In genomic region chr17:72419866-72420774, GRCh38 we compare ENCODE assay signal across 8 cellular contexts.
DNase-seq lines count a peak whose midpoint lies in the region; ATAC-seq, FAIRE-seq and TF ChIP-seq lines count a peak whose summit lies in the region.
"Had no signal": no experiment of that assay in that cellular context is flagged by ENCODE, and none has a peak within 500 bp of the region (broad histone marks: within the 10 kb centered on the region; RNA-seq: fewer than 3 reads in every experiment).

No MANE protein-coding gene starts in this region.

- peak overlapping the region; percentile 32 for H3K27ac Mint-ChIP-seq in stimulated activated effector memory CD8-positive, alpha-beta T cell treated with anti-CD3 and anti-CD28 coated beads, Interleukin-12 subunit alpha, Interleukin-12 subunit beta, amount 100 ng/mL, for 72 hours
- no peak overlapping the region for H3K27ac Mint-ChIP-seq in natural killer cell

- TF ChIP-seq CTCF in natural killer cell (IDR thresholded peaks at IDR 0.05) (no peak), kidney (IDR thresholded peaks at IDR 0.05; ENCODE audit: borderline replicate concordance, extremely low read depth, insufficient read depth) (no peak)

- no peaks in the 10 kb centered on the region for H3K36me3 Mint-ChIP-seq in stimulated activated effector memory CD8-positive, alpha-beta T cell treated with anti-CD3 and anti-CD28 coated beads, Interleukin-12 subunit alpha, Interleukin-12 subunit beta, amount 100 ng/mL, for 72 hours
- no peaks in the 10 kb centered on the region for H3K36me3 Mint-ChIP-seq in natural killer cell

- H3K4me3 ChIP-seq in kidney (ENCODE audit: low read length in 2 of 2) = no peak overlapping the region
- H3K4me3 ChIP-seq: uterus had no signal

- peak overlapping the region in 1 of 2 donors; percentile 16 for H3K27ac ChIP-seq in kidney (ENCODE audit: low read depth in 2 of 2, low read length in 2 of 2)
- H3K27ac ChIP-seq: uterus had no signal

- H3K36me3 ChIP-seq in kidney (ENCODE audit: control insufficient read depth in 1 of 2, insufficient read depth in 2 of 2, low read length in 2 of 2) = no peaks in the 10 kb centered on the region
- H3K36me3 ChIP-seq: uterus had no signal

- FAIRE-seq in kidney (lab: Jason Lieb, UNC) = no peak

- peaks cover 11% of the 10 kb centered on the region for H3K9me3 Mint-ChIP-seq in stimulated activated effector memory CD8-positive, alpha-beta T cell treated with anti-CD3 and anti-CD28 coated beads, Interleukin-12 subunit alpha, Interleukin-12 subunit beta, amount 100 ng/mL, for 72 hours
- peaks cover 6 to 8% of the 10 kb centered on the region in 2 donors for H3K9me3 Mint-ChIP-seq in natural killer cell

- ATAC-seq in HG03025 (IDR thresholded peaks at IDR 0.05; ENCODE audit: low FRiP score, unreplicated experiment) (peak; percentile 40), natural killer cell (no peak)
- no peak for ATAC-seq in stimulated activated effector memory CD8-positive, alpha-beta T cell treated with anti-CD3 and anti-CD28 coated beads, Interleukin-12 subunit alpha, Interleukin-12 subunit beta, amount 100 ng/mL, for 72 hours

- peak; percentile 46 for TF ChIP-seq POLR2A in GM19099 (IDR thresholded peaks at IDR 0.05; ENCODE audit: extremely low read depth, insufficient read length, low read depth)

- H3K4me1 ChIP-seq in kidney (ENCODE audit: control insufficient read depth in 1 of 2, insufficient read depth in 1 of 2, low read depth in 1 of 2, low read length in 2 of 2) = peaks cover 2 to 9% of the 10 kb centered on the region in 2 donors
- H3K4me1 ChIP-seq: uterus had no signal

- peaks cover 4% of the 10 kb centered on the region for H3K4me1 Mint-ChIP-seq in stimulated activated effector memory CD8-positive, alpha-beta T cell treated with anti-CD3 and anti-CD28 coated beads, Interleukin-12 subunit alpha, Interleukin-12 subunit beta, amount 100 ng/mL, for 72 hours
- no peaks in the 10 kb centered on the region for H3K4me1 Mint-ChIP-seq in natural killer cell

- H3K4me3 Mint-ChIP-seq in stimulated activated effector memory CD8-positive, alpha-beta T cell treated with anti-CD3 and anti-CD28 coated beads, Interleukin-12 subunit alpha, Interleukin-12 subunit beta, amount 100 ng/mL, for 72 hours = no peak overlapping the region
- H3K4me3 Mint-ChIP-seq in natural killer cell = no peak overlapping the region

- intact Hi-C loops in natural killer cell (cut with micrococcal nuclease) = no loop called here
- intact Hi-C loops in kidney (cut with DNase I) = no loop called here

- DNase-seq in amniotic epithelial cell (ENCODE audit: low read depth) (peak; percentile 30), NCI-H2081 (lab: John Stamatoyannopoulos, UW) (no peak), natural killer cell (no peak), kidney (no peak)
- DNase-seq in stimulated activated effector memory CD8-positive, alpha-beta T cell treated with anti-CD3 and anti-CD28 coated beads, Interleukin-12 subunit alpha, Interleukin-12 subunit beta, amount 100 ng/mL, for 72 hours (ENCODE audit: low spot score in 2 of 2) = no peak

- H3K9ac ChIP-seq in kidney (ENCODE audit: low read length in 2 of 2) = no peak overlapping the region

- no peaks in the 10 kb centered on the region for H3K27me3 Mint-ChIP-seq in natural killer cell (ENCODE audit: low read depth in 2 of 2)

- H3K9me3 ChIP-seq in kidney (ENCODE audit: control insufficient read depth in 1 of 2, low read length in 2 of 2) = peaks cover 2 to 14% of the 10 kb centered on the region in 2 donors
